ENCODE assay signal across 8 cellular contexts in the genomic region with DNA sequence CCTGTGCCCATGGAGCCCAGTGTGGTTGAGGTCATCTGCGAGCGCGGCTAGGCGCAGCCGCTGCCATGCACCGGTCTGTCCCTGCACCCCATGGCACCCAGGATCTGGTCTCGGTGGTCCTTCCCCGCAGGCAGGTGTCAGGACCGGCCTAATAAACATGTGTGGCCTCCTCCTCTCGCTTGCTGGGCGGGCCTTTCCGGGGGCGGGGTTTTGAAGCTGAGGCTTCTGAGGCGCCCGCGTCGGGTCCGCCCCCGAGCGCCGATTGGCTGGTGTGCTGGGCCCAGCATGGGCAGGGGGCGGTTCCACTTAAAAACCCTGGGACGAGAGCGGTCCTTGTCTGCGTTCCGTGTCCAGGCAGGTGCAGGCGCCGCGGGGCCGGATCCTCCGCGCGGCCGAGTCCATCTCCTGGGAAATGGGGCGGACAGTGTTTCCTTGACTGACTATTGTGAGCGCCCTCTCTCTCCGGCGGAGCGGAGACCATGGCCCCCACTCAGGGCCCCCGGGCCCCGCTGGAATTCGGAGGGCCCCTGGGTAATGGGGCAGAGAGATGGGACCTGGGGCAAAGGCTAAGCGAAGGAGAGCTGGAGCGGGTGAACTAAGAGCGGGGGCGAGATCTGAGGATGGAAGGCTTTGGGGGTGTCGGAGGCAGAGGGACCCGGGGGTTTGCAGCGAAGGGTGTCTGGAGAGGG. TPM values are rescaled to one million over a fixed set of nuclear protein-coding genes. Genes with fewer than 3 reads are reported as not detected.
DNase-seq lines count a peak whose midpoint lies in the region; ATAC-seq and TF ChIP-seq lines count a peak whose summit lies in the region.

A gene (plus strand): TSS at position 336 of the 689 bp plus-strand sequence. CDS start 144 bp downstream, at position 480.

- BruUV-seq in A673 (replicated peaks; lab: Mats Ljungman, UMichigan) = no TSS peak

- CTCF ChIA-PET in A673 (lab: Charles Lee) = interaction anchor here (0.6 to 1.9 kb wide), 11 partner anchors 7 to 252 kb away, joined by 3 to 8 read pairs (median 3); a partner anchor contains a TSS

- peak within 1 kb of the TSS; percentile 75 for H3K27ac ChIP-seq in A673 (ENCODE audit: low read depth, low read length, poor library complexity, severe bottlenecking)

- TF ChIP-seq CTCF in A673 (conservative IDR thresholded peaks at IDR 0.05; ENCODE audit: low read depth, low read length) (no peak), choroid plexus epithelial cell (conservative IDR thresholded peaks at IDR 0.05; ENCODE audit: low read depth, low read length) (peak; percentile 1)

- ATAC-seq in GM18873 (IDR thresholded peaks at IDR 0.05; ENCODE audit: low FRiP score, unreplicated experiment) = peak; percentile 35
- peak; percentile 65 for ATAC-seq in HG03280 (IDR thresholded peaks at IDR 0.05; ENCODE audit: unreplicated experiment)

- POLR2A ChIA-PET in A673 (lab: Charles Lee; ENCODE audit: low non-redundant PET) = interaction anchor here (0.7 kb wide), 1 partner anchor 11 kb away, joined by 4 read pairs; a partner anchor contains a TSS

- H3K36me3 ChIP-seq in A673 (ENCODE audit: insufficient read depth, low read length, poor library complexity, severe bottlenecking) = peaks cover 5% of the 10 kb centered on the region

- H3K4me3 ChIP-seq in A673 (ENCODE audit: low read depth, low read length, poor library complexity, severe bottlenecking) = peak within 1 kb of the TSS; percentile 80
- H3K4me3 ChIP-seq in choroid plexus epithelial cell (ENCODE audit: low read depth, low read length) = peak within 1 kb of the TSS; percentile 54

- DNase-seq in A673 (ENCODE audit: low spot score) (peak; percentile 99), NCI-H524 (lab: John Stamatoyannopoulos, UW) (peak; percentile 88 to 93), choroid plexus epithelial cell (ENCODE audit: low read depth) (peak; percentile 94), kidney tubule cell (ENCODE audit: low spot score) (peak; percentile 96)
- DNase-seq in activated CD4-positive, alpha-beta T cell treated with anti-CD3 and anti-CD28 coated beads for 48 hours = peak; percentile 97
- DNase-seq in stimulated activated CD4-positive, alpha-beta T cell treated with anti-CD3 and anti-CD28 coated beads, Interleukin-1b, Interleukin-23, amount 100 ng/mL, for 1 hour (ENCODE audit: low read depth in 2 of 2) = peak; percentile 84 to 90

- peaks cover 26% of the 10 kb centered on the region for H3K4me1 ChIP-seq in A673 (ENCODE audit: insufficient read depth, low read length, poor library complexity, severe bottlenecking)

- H3K9me3 ChIP-seq in A673 (ENCODE audit: low read depth, low read length, poor library complexity, severe bottlenecking) = no peaks in the 10 kb centered on the region

- intact Hi-C loops in A673 (cut with micrococcal nuclease; ENCODE audit: unreplicated experiment) = loop anchor here (2.0 to 10.0 kb wide), 2 partner anchors 327 to 399 kb away; no protein-coding TSS in a partner anchor

- H3K27me3 ChIP-seq in A673 (replicated peaks; ENCODE audit: insufficient read depth, low read depth, low read length, poor library complexity) = no peaks in the 10 kb centered on the region

RNA-seq across cellular contexts. Expression of the gene that starts here (rescaled TPM):
- 37.8 and 50.5 TPM in 2 replicates for total RNA-seq in A673 (2021)

Comparison
In these comparisons a context has a peak if more than half of its experiments do, and no peak if none do; other contexts are left out.
1. Peak in every context shown above with its lines: DNase-seq, ATAC-seq, H3K4me3 ChIP-seq and H3K27ac ChIP-seq.